8 cellular contexts compared by ENCODE assay signal in the genomic region with DNA sequence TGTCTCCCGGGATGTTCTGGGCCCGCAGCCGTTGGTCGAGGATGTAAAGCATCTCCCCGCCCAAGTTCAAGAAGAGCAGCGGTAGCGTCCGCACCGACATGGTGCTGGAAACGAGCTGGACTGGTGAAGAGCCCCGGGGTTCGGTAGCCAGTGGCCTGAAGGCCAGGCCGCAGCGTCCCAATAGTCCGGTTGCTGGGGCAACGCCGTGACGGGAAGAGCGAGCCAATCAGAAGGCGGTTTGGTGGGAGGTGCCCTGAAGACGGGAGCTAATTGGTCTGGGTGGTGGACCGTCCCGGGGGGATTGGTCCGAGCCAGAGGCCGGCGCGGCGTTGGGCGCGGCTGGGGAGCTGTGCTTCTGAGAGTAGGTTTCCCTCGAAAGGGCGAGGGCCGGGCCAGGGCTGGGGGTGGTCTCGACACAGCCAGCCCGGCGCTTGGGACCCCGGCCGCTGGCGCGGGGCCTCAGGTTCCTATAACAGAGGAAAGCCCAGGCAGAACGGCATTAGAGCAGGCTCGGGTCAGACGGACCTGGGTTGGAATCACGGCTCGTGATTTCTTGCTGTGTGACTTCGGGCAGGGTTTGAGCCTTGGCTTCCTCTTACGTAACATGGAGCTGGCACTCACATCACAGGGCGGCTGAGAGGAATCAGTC. TPM values are rescaled to one million over a fixed set of nuclear protein-coding genes. Genes with fewer than 3 reads are reported as not detected.
DNase-seq lines count a peak whose midpoint lies in the region; ATAC-seq and TF ChIP-seq lines count a peak whose summit lies in the region.

A gene with protein sequence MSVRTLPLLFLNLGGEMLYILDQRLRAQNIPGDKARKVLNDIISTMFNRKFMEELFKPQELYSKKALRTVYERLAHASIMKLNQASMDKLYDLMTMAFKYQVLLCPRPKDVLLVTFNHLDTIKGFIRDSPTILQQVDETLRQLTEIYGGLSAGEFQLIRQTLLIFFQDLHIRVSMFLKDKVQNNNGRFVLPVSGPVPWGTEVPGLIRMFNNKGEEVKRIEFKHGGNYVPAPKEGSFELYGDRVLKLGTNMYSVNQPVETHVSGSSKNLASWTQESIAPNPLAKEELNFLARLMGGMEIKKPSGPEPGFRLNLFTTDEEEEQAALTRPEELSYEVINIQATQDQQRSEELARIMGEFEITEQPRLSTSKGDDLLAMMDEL (minus strand): TSS at position 182 of the 649 bp plus-strand sequence. CDS start 82 bp downstream, at position 100.

- H3K27ac Mint-ChIP-seq in CD8-positive, alpha-beta memory T cell: peak within 1 kb of the TSS; percentile 93 to 99 (median 96)
- peak within 1 kb of the TSS; percentile 99 for H3K27ac Mint-ChIP-seq in endothelial cell (ENCODE audit: unreplicated experiment)

- H3K27me3 ChIP-seq in CD8-positive, alpha-beta memory T cell (ENCODE audit: insufficient read depth, low read length, poor library complexity, severe bottlenecking): no peaks in the 10 kb centered on the region

- peak within 1 kb of the TSS; percentile 89 to 98 (median 92) for H3K4me3 Mint-ChIP-seq in CD8-positive, alpha-beta memory T cell
- H3K4me3 Mint-ChIP-seq in endothelial cell (ENCODE audit: unreplicated experiment): peak within 1 kb of the TSS; percentile 93

- H3K4me1 ChIP-seq in CD8-positive, alpha-beta memory T cell (ENCODE audit: insufficient read depth, low read length): peaks cover 3% of the 10 kb centered on the region
- peaks cover 12% of the 10 kb centered on the region for H3K4me1 ChIP-seq in mesodermal cell (ENCODE audit: control insufficient read depth, insufficient read depth, low read length, poor library complexity, severe bottlenecking)

- POLR2A ChIA-PET in CD8-positive, alpha-beta memory T cell (lab: Charles Lee): interaction anchor here (0.6 to 0.9 kb wide), 4 partner anchors 8 to 1582 kb away, joined by 3 to 5 read pairs (median 4); partner anchors contain the start of gene MRPS15

- peak; percentile 82 to 92 (median 85) for DNase-seq in CD8-positive, alpha-beta memory T cell
- peak; percentile 87 for DNase-seq in HS-5 (ENCODE audit: low read depth)
- DNase-seq in NOMO-1 treated with dmso at 0.1 percent for 144 hours (lab: John Stamatoyannopoulos, UW; ENCODE audit: unreplicated experiment): peak; percentile 80
- DNase-seq in activated T-cell treated with anti-CD3 and anti-CD28 coated beads for 1 hour (ENCODE audit: low read depth): peak; percentile 77
- peak; percentile 93 for DNase-seq in endothelial cell (ENCODE audit: low spot score)
- peak; percentile 69 for DNase-seq in stimulated activated CD8-positive, alpha-beta memory T cell treated with anti-CD3 and anti-CD28 coated beads, Interleukin-15, amount 100 ng/mL, for 24 hours (ENCODE audit: low read depth)

- peaks cover 0 to 3% of the 10 kb centered on the region in 2 donors for H3K27me3 Mint-ChIP-seq in CD8-positive, alpha-beta memory T cell
- peaks cover 5% of the 10 kb centered on the region for H3K27me3 Mint-ChIP-seq in endothelial cell (ENCODE audit: unreplicated experiment)

- TF ChIP-seq CTCF in endothelial cell (IDR thresholded peaks at IDR 0.05; ENCODE audit: unreplicated experiment): no peak

- WGBS in mesodermal cell (ENCODE audit: insufficient coverage in 2 of 2), 2 experiments: 9 to 14% methylated on average over 44 to 48 of the region's 48 CpGs

- peaks cover 0 to 17% (median 3%) of the 10 kb centered on the region in 3 donors for H3K36me3 Mint-ChIP-seq in CD8-positive, alpha-beta memory T cell
- H3K36me3 Mint-ChIP-seq in endothelial cell (ENCODE audit: low read depth, unreplicated experiment): peaks cover 15% of the 10 kb centered on the region

- peak within 1 kb of the TSS; percentile 71 for H3K4me3 ChIP-seq in CD8-positive, alpha-beta memory T cell (ENCODE audit: low read length)
- peak within 1 kb of the TSS; percentile 44 for H3K4me3 ChIP-seq in mesodermal cell (ENCODE audit: extremely low read depth, insufficient read depth, low read length, poor library complexity, severe bottlenecking)

- peak; percentile 82 for ATAC-seq in GM19468 (IDR thresholded peaks at IDR 0.05; ENCODE audit: extremely low read depth, unreplicated experiment)

- H3K9me3 ChIP-seq in CD8-positive, alpha-beta memory T cell (ENCODE audit: low read length): no peaks in the 10 kb centered on the region
- no peaks in the 10 kb centered on the region for H3K9me3 ChIP-seq in mesodermal cell (ENCODE audit: control insufficient read depth, low read length)

- CTCF ChIA-PET in CD8-positive, alpha-beta memory T cell (lab: Charles Lee): interaction anchor here (0.9 to 2.2 kb wide), 3 partner anchors 23 to 107 kb away, joined by 3 to 6 read pairs (median 3); no protein-coding TSS in a partner anchor

- peaks cover 13 to 23% (median 19%) of the 10 kb centered on the region in 3 donors for H3K4me1 Mint-ChIP-seq in CD8-positive, alpha-beta memory T cell
- peaks cover 28% of the 10 kb centered on the region for H3K4me1 Mint-ChIP-seq in endothelial cell (ENCODE audit: unreplicated experiment)

- H3K36me3 ChIP-seq in CD8-positive, alpha-beta memory T cell (ENCODE audit: insufficient read depth, low read length): peaks cover 9% of the 10 kb centered on the region
- peaks cover 15% of the 10 kb centered on the region for H3K36me3 ChIP-seq in mesodermal cell (ENCODE audit: control insufficient read depth, insufficient read depth, low read length)

- H3K27ac ChIP-seq in CD8-positive, alpha-beta memory T cell (ENCODE audit: low read depth, low read length): peak within 1 kb of the TSS; percentile 70
- H3K27ac ChIP-seq in mesodermal cell (ENCODE audit: low read depth, low read length, severe bottlenecking): peak within 1 kb of the TSS; percentile 93

- no peaks in the 10 kb centered on the region for H3K9me3 Mint-ChIP-seq in CD8-positive, alpha-beta memory T cell
- H3K9me3 Mint-ChIP-seq in endothelial cell (ENCODE audit: unreplicated experiment): no peaks in the 10 kb centered on the region

RNA-seq across cellular contexts. Expression of the gene that starts here (rescaled TPM):
- 1 to 10 TPM; 2.0 to 2.7 TPM for total RNA-seq in CD8-positive, alpha-beta memory T cell
- polyA plus RNA-seq in CD8-positive, alpha-beta memory T cell: not detected
- total RNA-seq in endothelial cell (ENCODE audit: unreplicated experiment): 5.1 TPM
- 10.8 TPM for polyA plus RNA-seq in mesodermal cell (2013, experiment 1 of 2)
- polyA plus RNA-seq in mesodermal cell (2013, experiment 2 of 2): 8.5 TPM

Comparison
In these comparisons a context has a peak if more than half of its experiments do, and no peak if none do; other contexts are left out.
1. Peak in every context shown above with its lines: DNase-seq, ATAC-seq, H3K4me3 ChIP-seq and H3K27ac ChIP-seq.